In the genomic region with DNA sequence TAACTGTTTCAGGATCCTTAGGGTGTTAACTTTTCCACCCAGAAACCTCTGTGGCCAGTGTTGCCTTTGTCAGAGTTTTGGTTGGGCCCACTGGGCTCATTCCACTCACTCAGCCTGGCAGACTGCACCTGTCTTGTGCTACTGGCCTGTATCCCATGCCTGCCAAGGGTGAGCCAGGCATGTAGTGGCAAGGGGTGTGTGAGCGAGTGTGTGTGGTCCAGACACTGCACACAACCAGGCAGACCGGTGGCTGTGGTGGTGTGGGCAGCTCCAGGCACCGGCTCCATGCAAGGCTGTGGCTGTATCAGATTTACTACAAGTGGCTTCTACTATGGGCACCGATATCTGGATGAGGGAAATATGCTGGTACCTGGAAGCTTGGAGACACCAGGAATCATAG, we compare ENCODE assay signal across 3 cellular contexts.
"Had no signal": no experiment of that assay in that cellular context is flagged by ENCODE, and none has a peak within 500 bp of the region (broad histone marks: within the 10 kb centered on the region; RNA-seq: fewer than 3 reads in every experiment).

No MANE protein-coding gene starts in this region.

- ATAC-seq: GM12878 had no signal

- H3K4me3 ChIP-seq: GM12878 had no signal

- DNase-seq: GDM1, GF-D8 had no signal
